Comparison of ENCODE assay signal across 12 cellular contexts in genomic region chr10:12579954-12580858, GRCh38.
A peak's percentile ranks its signal among the peaks of the same experiment; 100 is the strongest.
DNase-seq lines count a peak whose midpoint lies in the region; ATAC-seq and TF ChIP-seq lines count a peak whose summit lies in the region.
"Had no signal": no experiment of that assay in that cellular context is flagged by ENCODE, and none has a peak within 500 bp of the region (broad histone marks: within the 10 kb centered on the region; RNA-seq: fewer than 3 reads in every experiment).

No MANE protein-coding gene starts in this region.

- TF ChIP-seq EP300 in upper lobe of left lung (IDR thresholded peaks at IDR 0.05) = no peak
- no peak for TF ChIP-seq EP300 in SK-N-SH (IDR thresholded peaks at IDR 0.05; ENCODE audit: borderline replicate concordance in 1 of 2, low read depth in 1 of 2, low read length in 1 of 2)

- H3K9me3 ChIP-seq in upper lobe of left lung (peaks cover 0 to 6% (median 1%) of the 10 kb centered on the region in 4 donors), SK-N-SH (no peaks in the 10 kb centered on the region)
- H3K9me3 ChIP-seq: thyroid gland had no signal

- no peaks in the 10 kb centered on the region for H3K27me3 Mint-ChIP-seq in activated T-cell treated with anti-CD3 and anti-CD28 coated beads, Interleukin-2, amount 50 U/mL, for 72 hours (ENCODE audit: low read depth)
- H3K27me3 Mint-ChIP-seq in activated T-cell treated with anti-CD3 and anti-CD28 coated beads, Interleukin-2, amount 50 U/mL, for 24 hours = no peaks in the 10 kb centered on the region
- H3K27me3 Mint-ChIP-seq: activated naive CD8-positive, alpha-beta T cell had no signal

- peaks cover 1 to 3% of the 10 kb centered on the region in 2 donors for H3K9me3 Mint-ChIP-seq in activated T-cell treated with anti-CD3 and anti-CD28 coated beads, Interleukin-2, amount 50 U/mL, for 72 hours
- H3K9me3 Mint-ChIP-seq in activated T-cell treated with anti-CD3 and anti-CD28 coated beads, Interleukin-2, amount 50 U/mL, for 24 hours = peaks cover 18% of the 10 kb centered on the region

- peak overlapping the region; percentile 35 for H3K27ac Mint-ChIP-seq in activated T-cell treated with anti-CD3 and anti-CD28 coated beads, Interleukin-2, amount 50 U/mL, for 72 hours
- no peak overlapping the region for H3K27ac Mint-ChIP-seq in activated T-cell treated with anti-CD3 and anti-CD28 coated beads, Interleukin-2, amount 50 U/mL, for 24 hours
- H3K27ac Mint-ChIP-seq: activated naive CD8-positive, alpha-beta T cell; WTC11 had no signal

- no peaks in the 10 kb centered on the region for H3F3A ChIP-seq in SK-N-SH (replicated peaks; ENCODE audit: insufficient read depth)

- no peaks in the 10 kb centered on the region for H3K4me1 ChIP-seq in upper lobe of left lung
- no peaks in the 10 kb centered on the region for H3K4me1 ChIP-seq in SK-N-SH (ENCODE audit: control insufficient read depth in 1 of 2, insufficient read depth in 2 of 2, low read depth in 1 of 2, low read length in 1 of 2)

- H2AFZ ChIP-seq in SK-N-SH (ENCODE audit: low read depth) = no peak overlapping the region

- no peaks in the 10 kb centered on the region for H3K9me2 ChIP-seq in SK-N-SH

- no peak for TF ChIP-seq RAD21 in SK-N-SH (IDR thresholded peaks at IDR 0.05; ENCODE audit: low read length)

- TF ChIP-seq CTCF in upper lobe of left lung (IDR thresholded peaks at IDR 0.05) (no peak), SK-N-SH (IDR thresholded peaks at IDR 0.05) (no peak)

- WGBS in upper lobe of left lung, 2 donors = 50 to 58% methylated on average over 7 of the region's 7 CpGs
- 68% methylated on average over 6 of the region's 7 CpGs for WGBS in SK-N-SH (ENCODE audit: low lambda C conversion rate)

- H3K27me3 ChIP-seq in upper lobe of left lung (no peaks in the 10 kb centered on the region), SK-N-SH (ENCODE audit: insufficient read depth) (no peaks in the 10 kb centered on the region)
- H3K27me3 ChIP-seq: thyroid gland had no signal

- no peak for ATAC-seq in activated T-cell treated with anti-CD3 and anti-CD28 coated beads, Interleukin-2, amount 50 U/mL, for 72 hours (replicated peaks in 1 of 2)
- peak; percentile 90 for ATAC-seq in HG03139 (IDR thresholded peaks at IDR 0.05; ENCODE audit: unreplicated experiment)
- peak; percentile 66 to 69 for ATAC-seq in upper lobe of left lung (ENCODE audit: low FRiP score in 2 of 2)
- ATAC-seq in HG03469 (IDR thresholded peaks at IDR 0.05; ENCODE audit: unreplicated experiment) = no peak
- ATAC-seq: WTC11 had no signal

- no peak overlapping the region for H3K9ac ChIP-seq in SK-N-SH

- H3K4me3 ChIP-seq in upper lobe of left lung (no peak overlapping the region), SK-N-SH (ENCODE audit: low read depth in 2 of 2, low read length in 1 of 2) (no peak overlapping the region)
- H3K4me3 ChIP-seq: thyroid gland had no signal

- H3K36me3 ChIP-seq in upper lobe of left lung = no peaks in the 10 kb centered on the region
- no peaks in the 10 kb centered on the region for H3K36me3 ChIP-seq in SK-N-SH (replicated peaks in 1 of 2; ENCODE audit: control insufficient read depth in 1 of 2, insufficient read depth in 2 of 2, low read length in 1 of 2)
- H3K36me3 ChIP-seq: thyroid gland had no signal

- no peaks in the 10 kb centered on the region for H3K4me1 Mint-ChIP-seq in activated T-cell treated with anti-CD3 and anti-CD28 coated beads, Interleukin-2, amount 50 U/mL, for 72 hours (ENCODE audit: low read depth)
- H3K4me1 Mint-ChIP-seq in activated T-cell treated with anti-CD3 and anti-CD28 coated beads, Interleukin-2, amount 50 U/mL, for 24 hours (ENCODE audit: low read depth) = peaks cover 5% of the 10 kb centered on the region
- H3K4me1 Mint-ChIP-seq: WTC11 had no signal

- H3K79me2 ChIP-seq in SK-N-SH (ENCODE audit: insufficient read depth) = no peaks in the 10 kb centered on the region

- H3K4me2 ChIP-seq in SK-N-SH = no peak overlapping the region

- no peaks in the 10 kb centered on the region for H4K20me1 ChIP-seq in SK-N-SH (ENCODE audit: insufficient read depth)

- H3K4me3 Mint-ChIP-seq in activated T-cell treated with anti-CD3 and anti-CD28 coated beads, Interleukin-2, amount 50 U/mL, for 72 hours = no peak overlapping the region
- no peak overlapping the region for H3K4me3 Mint-ChIP-seq in activated T-cell treated with anti-CD3 and anti-CD28 coated beads, Interleukin-2, amount 50 U/mL, for 24 hours
- H3K4me3 Mint-ChIP-seq: activated naive CD8-positive, alpha-beta T cell; WTC11 had no signal

- POLR2A ChIA-PET in SK-N-SH (lab: Yijun Ruan, JAX) = no interaction called here

- CTCF ChIA-PET in SK-N-SH (lab: Yijun Ruan, JAX) = no interaction called here

- TF ChIP-seq POLR2A in upper lobe of left lung (IDR thresholded peaks at IDR 0.05) = no peak

- no peak for DNase-seq in activated T-cell treated with anti-CD3 and anti-CD28 coated beads, Interleukin-2, amount 50 U/mL, for 72 hours
- no peak for DNase-seq in activated T-cell treated with anti-CD3 and anti-CD28 coated beads, Interleukin-2, amount 50 U/mL, for 24 hours
- DNase-seq in glomerular visceral epithelial cell (ENCODE audit: extremely low spot score) (peak; percentile 57), upper lobe of left lung (no peak), Kasumi-1 (lab: John Stamatoyannopoulos, UW) (no peak), SK-N-SH (no peak)
- DNase-seq: midbrain, thyroid gland had no signal

- no peak overlapping the region for H3K27ac ChIP-seq in upper lobe of left lung
- H3K27ac ChIP-seq in SK-N-SH (ENCODE audit: low read depth in 2 of 2, low read length in 1 of 2) = no peak overlapping the region
- H3K27ac ChIP-seq: thyroid gland had no signal

- peaks cover 4% of the 10 kb centered on the region in 2 donors for H3K36me3 Mint-ChIP-seq in activated T-cell treated with anti-CD3 and anti-CD28 coated beads, Interleukin-2, amount 50 U/mL, for 72 hours (ENCODE audit: insufficient read depth in 2 of 2)
- H3K36me3 Mint-ChIP-seq in activated T-cell treated with anti-CD3 and anti-CD28 coated beads, Interleukin-2, amount 50 U/mL, for 24 hours (ENCODE audit: low read depth) = peaks cover 18% of the 10 kb centered on the region

TF ChIP-seq in SK-N-SH, 30 proteins besides CTCF, POLR2A, EP300 and RAD21:
- TF ChIP-seq, protein P1, sequence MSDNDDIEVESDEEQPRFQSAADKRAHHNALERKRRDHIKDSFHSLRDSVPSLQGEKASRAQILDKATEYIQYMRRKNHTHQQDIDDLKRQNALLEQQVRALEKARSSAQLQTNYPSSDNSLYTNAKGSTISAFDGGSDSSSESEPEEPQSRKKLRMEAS (IDR thresholded peaks at IDR 0.05; ENCODE audit: low read depth) = no peak
- no peak for TF ChIP-seq CHD2 (IDR thresholded peaks at IDR 0.05; ENCODE audit: low read length, partially characterized antibody)
- no peak for TF ChIP-seq NFIC (IDR thresholded peaks at IDR 0.05; ENCODE audit: borderline replicate concordance)
- no peak for TF ChIP-seq JUND (IDR thresholded peaks at IDR 0.05)
- no peak for TF ChIP-seq SIN3A (IDR thresholded peaks at IDR 0.05; ENCODE audit: borderline replicate concordance, low read depth, low read length)
- no peak for TF ChIP-seq RXRA (IDR thresholded peaks at IDR 0.05; ENCODE audit: borderline replicate concordance, low read depth)
- TF ChIP-seq ZBTB33 (IDR thresholded peaks at IDR 0.05; ENCODE audit: borderline replicate concordance, low read depth) = no peak
TF ChIP-seq in SK-N-SH: peak in this region for 0.

Comparison
In these comparisons a context has a peak if more than half of its experiments do, and no peak if none do; other contexts are left out.
1. ATAC-seq: peak in HG03139 (single experiment) and upper lobe of left lung (2 of 2); none in activated T-cell treated with anti-CD3 and anti-CD28 coated beads, Interleukin-2, amount 50 U/mL, for 72 hours (0 of 2) and HG03469 (single experiment).